In genomic region chr17:8820311-8821010, GRCh38 we compare ENCODE assay signal across 24 cellular contexts. TPM values are rescaled to one million over a fixed set of nuclear protein-coding genes. Genes with fewer than 3 reads are reported as not detected.
"Had no signal": no experiment of that assay in that cellular context is flagged by ENCODE, and none has a peak within 500 bp of the region (broad histone marks: within the 10 kb centered on the region; RNA-seq: fewer than 3 reads in every experiment).

No MANE protein-coding gene starts in this region.

- H3K4me1 Mint-ChIP-seq: activated CD4-positive, alpha-beta T cell treated with anti-CD3 and anti-CD28 coated beads, Interleukin-2, amount 10 ng/mL, durations not matched to agents 7 days and 5 days; activated naive CD4-positive, alpha-beta T cell treated with anti-CD3 and anti-CD28 coated beads, Interleukin-2, amount 10 ng/mL, durations not matched to agents 7 days and 5 days; activated naive CD8-positive, alpha-beta T cell treated with anti-CD3 and anti-CD28 coated beads, Interleukin-2, amount 50 U/mL, for 24 hours; central memory CD8-positive, alpha-beta T cell; naive B cell; neural progenitor cell had no signal

- H3K9me3 ChIP-seq: colonic mucosa, prostate gland, tibial artery, uterus had no signal

- H3K4me2 ChIP-seq: neural progenitor cell had no signal

- H3K9ac ChIP-seq: neural progenitor cell had no signal

- H3K9me3 Mint-ChIP-seq: central memory CD8-positive, alpha-beta T cell had no signal

- H3K4me1 ChIP-seq: colonic mucosa, heart right ventricle, left ventricle myocardium inferior, neural progenitor cell, prostate gland, right atrium auricular region, tibial artery, uterus had no signal

- H3K27me3 Mint-ChIP-seq: activated CD4-positive, alpha-beta T cell treated with anti-CD3 and anti-CD28 coated beads, Interleukin-2, amount 10 ng/mL, durations not matched to agents 7 days and 5 days; memory B cell had no signal

- H3K4me3 ChIP-seq: colonic mucosa, heart right ventricle, left ventricle myocardium inferior, mucosa of descending colon, neural progenitor cell, prostate gland, right atrium auricular region, tibial artery, uterus had no signal

- H3K27me3 ChIP-seq: colonic mucosa, heart right ventricle, right atrium auricular region, uterus had no signal

- H2AFZ ChIP-seq: neural progenitor cell had no signal

- H3K36me3 ChIP-seq: colonic mucosa, neural progenitor cell, prostate gland, right atrium auricular region, tibial artery, uterus had no signal

- H3K27ac ChIP-seq: colonic mucosa, heart right ventricle, left ventricle myocardium inferior, neural progenitor cell, prostate gland, right atrium auricular region, tibial artery, uterus had no signal

- DNase-seq: activated CD4-positive, alpha-beta T cell treated with anti-CD3 and anti-CD28 coated beads, Interleukin-2, amount 10 ng/mL, durations not matched to agents 7 days and 5 days; activated CD8-positive, alpha-beta T cell treated with anti-CD3 and anti-CD28 coated beads, Interleukin-2, amount 10 ng/mL, durations not matched to agents 7 days and 5 days; activated effector memory CD4-positive, alpha-beta T cell treated with Interleukin-2 at 50 U/mL for 16 hours; activated naive CD4-positive, alpha-beta T cell treated with anti-CD3 and anti-CD28 coated beads, Interleukin-2, amount 10 ng/mL, durations not matched to agents 7 days and 5 days; activated naive CD8-positive, alpha-beta T cell treated with anti-CD3 and anti-CD28 coated beads, Interleukin-2, amount 50 U/mL, for 24 hours; activated T-cell treated with anti-CD3 and anti-CD28 coated beads, Interleukin-2, amount 50 U/mL, for 48 hours; anterior cingulate cortex; colonic mucosa; heart right ventricle; left ventricle myocardium inferior; mucosa of descending colon; naive B cell; stimulated activated naive CD8-positive, alpha-beta T cell treated with anti-CD3 and anti-CD28 coated beads, Interleukin-15, Interleukin-2, amounts not matched to agents 100 U/mL and 50 U/mL, for 24 hours; substantia nigra; tibial artery; uterus had no signal

- H3K27ac Mint-ChIP-seq: activated CD4-positive, alpha-beta T cell treated with anti-CD3 and anti-CD28 coated beads, Interleukin-2, amount 10 ng/mL, durations not matched to agents 7 days and 5 days; activated CD8-positive, alpha-beta T cell treated with anti-CD3 and anti-CD28 coated beads, Interleukin-2, amount 10 ng/mL, durations not matched to agents 7 days and 5 days; activated naive CD4-positive, alpha-beta T cell treated with anti-CD3 and anti-CD28 coated beads, Interleukin-2, amount 10 ng/mL, durations not matched to agents 7 days and 5 days; activated naive CD8-positive, alpha-beta T cell treated with anti-CD3 and anti-CD28 coated beads, Interleukin-2, amount 50 U/mL, for 24 hours; memory B cell; neural progenitor cell had no signal

- ATAC-seq: activated CD4-positive, CD25-positive, alpha-beta regulatory T cell treated with anti-CD3 and anti-CD28 coated beads, Interleukin-2, amount 50 U/mL, for 24 hours; activated CD8-positive, alpha-beta T cell treated with anti-CD3 and anti-CD28 coated beads, Interleukin-2, amount 10 ng/mL, durations not matched to agents 7 days and 5 days; activated naive CD8-positive, alpha-beta T cell treated with anti-CD3 and anti-CD28 coated beads, Interleukin-2, amount 50 U/mL, for 24 hours; heart right ventricle; mucosa of descending colon; stimulated activated naive CD8-positive, alpha-beta T cell treated with anti-CD3 and anti-CD28 coated beads, Interleukin-15, Interleukin-2, amounts not matched to agents 100 U/mL and 50 U/mL, for 24 hours had no signal

- H3K4me3 Mint-ChIP-seq: activated CD4-positive, alpha-beta T cell treated with anti-CD3 and anti-CD28 coated beads, Interleukin-2, amount 10 ng/mL, durations not matched to agents 7 days and 5 days; activated CD8-positive, alpha-beta T cell treated with anti-CD3 and anti-CD28 coated beads, Interleukin-2, amount 10 ng/mL, durations not matched to agents 7 days and 5 days; activated naive CD4-positive, alpha-beta T cell treated with anti-CD3 and anti-CD28 coated beads, Interleukin-2, amount 10 ng/mL, durations not matched to agents 7 days and 5 days; activated naive CD8-positive, alpha-beta T cell treated with anti-CD3 and anti-CD28 coated beads, Interleukin-2, amount 50 U/mL, for 24 hours; central memory CD8-positive, alpha-beta T cell; memory B cell; naive B cell; neural progenitor cell had no signal

- H3K36me3 Mint-ChIP-seq: naive B cell, neural progenitor cell had no signal

RNA-seq across cellular contexts. Expression of gene MFSD6L, which starts 21.3 kb away (rescaled TPM):
- total RNA-seq: left ventricle myocardium inferior, osteoblast had no signal

RNA-seq across cellular contexts. Expression of gene PIK3R6, which starts 47.0 kb away (rescaled TPM):
- total RNA-seq: kidney epithelial cell, osteoblast had no signal
